In genomic region chr5:33489481-33490067, GRCh38 we compare ENCODE assay signal across 23 cellular contexts.
"Had no signal": no experiment of that assay in that cellular context is flagged by ENCODE, and none has a peak within 500 bp of the region (broad histone marks: within the 10 kb centered on the region; RNA-seq: fewer than 3 reads in every experiment).

No MANE protein-coding gene starts in this region.

- H3K36me3 Mint-ChIP-seq: memory B cell; mesothelial cell of epicardium; naive thymus-derived CD8-positive, alpha-beta T cell; stimulated activated effector memory CD8-positive, alpha-beta T cell treated with anti-CD3 and anti-CD28 coated beads, Interleukin-12 subunit alpha, Interleukin-12 subunit beta, amount 100 ng/mL, for 72 hours had no signal

- H3K4me3 ChIP-seq: gastrocnemius medialis, lung, ovary, psoas muscle, sigmoid colon, stomach, thyroid gland had no signal

- H3K27ac Mint-ChIP-seq: effector memory CD8-positive, alpha-beta T cell; memory B cell; mesothelial cell of epicardium; naive thymus-derived CD8-positive, alpha-beta T cell; stimulated activated effector memory CD8-positive, alpha-beta T cell treated with anti-CD3 and anti-CD28 coated beads, Interleukin-12 subunit alpha, Interleukin-12 subunit beta, amount 100 ng/mL, for 72 hours had no signal

- H3K27me3 ChIP-seq: gastrocnemius medialis, ovary, sigmoid colon, stomach, thyroid gland had no signal

- H3K36me3 ChIP-seq: gastrocnemius medialis, ovary, sigmoid colon, stomach, thyroid gland had no signal

- H3K9me3 Mint-ChIP-seq: effector memory CD8-positive, alpha-beta T cell; memory B cell; mesothelial cell of epicardium; naive thymus-derived CD8-positive, alpha-beta T cell; stimulated activated effector memory CD8-positive, alpha-beta T cell treated with anti-CD3 and anti-CD28 coated beads, Interleukin-12 subunit alpha, Interleukin-12 subunit beta, amount 100 ng/mL, for 72 hours had no signal

- H3K27ac ChIP-seq: gastrocnemius medialis, ovary, psoas muscle, sigmoid colon, stomach, thyroid gland had no signal

- H3K9me3 ChIP-seq: gastrocnemius medialis, ovary, psoas muscle, sigmoid colon, stomach, thyroid gland had no signal

- H3K27me3 Mint-ChIP-seq: memory B cell had no signal

- FAIRE-seq: keratinocyte had no signal

- H3K4me3 Mint-ChIP-seq: effector memory CD8-positive, alpha-beta T cell; memory B cell; mesothelial cell of epicardium; naive thymus-derived CD8-positive, alpha-beta T cell; nephron progenitor cell; stimulated activated effector memory CD8-positive, alpha-beta T cell treated with anti-CD3 and anti-CD28 coated beads, Interleukin-12 subunit alpha, Interleukin-12 subunit beta, amount 100 ng/mL, for 72 hours had no signal

- H3K4me1 Mint-ChIP-seq: mesothelial cell of epicardium; stimulated activated effector memory CD8-positive, alpha-beta T cell treated with anti-CD3 and anti-CD28 coated beads, Interleukin-12 subunit alpha, Interleukin-12 subunit beta, amount 100 ng/mL, for 72 hours had no signal

- ATAC-seq: effector memory CD8-positive, alpha-beta T cell; gastrocnemius medialis; left lobe of liver; naive thymus-derived CD8-positive, alpha-beta T cell; psoas muscle; right cardiac atrium; stimulated activated effector memory CD8-positive, alpha-beta T cell treated with anti-CD3 and anti-CD28 coated beads, Interleukin-12 subunit alpha, Interleukin-12 subunit beta, amount 100 ng/mL, for 72 hours had no signal

- DNase-seq: cortex of kidney; effector memory CD8-positive, alpha-beta T cell; foreskin fibroblast; gastrocnemius medialis; naive thymus-derived CD8-positive, alpha-beta T cell; nephron progenitor cell; occipital lobe; ovary; psoas muscle; right cardiac atrium; sigmoid colon; stimulated activated CD4-positive, alpha-beta T cell treated with anti-CD3 and anti-CD28 coated beads, Interleukin-2, amount 100 ng/mL, for 24 hours; stimulated activated CD4-positive, alpha-beta T cell treated with anti-CD3 and anti-CD28 coated beads, Interleukin-4, amount 100 ng/mL, for 24 hours; stimulated activated naive CD4-positive, alpha-beta T cell treated with Interleukin-2 at 50 U/mL for 16 hours; stomach; thyroid gland; trophoblast cell had no signal

- H3K4me1 ChIP-seq: psoas muscle, sigmoid colon, stomach, thyroid gland had no signal
